In genomic region chrX:132730726-132731125, GRCh38 we compare ENCODE assay signal across 8 cellular contexts.
"Had no signal": no experiment of that assay in that cellular context is flagged by ENCODE, and none has a peak within 500 bp of the region (broad histone marks: within the 10 kb centered on the region; RNA-seq: fewer than 3 reads in every experiment).

No MANE protein-coding gene starts in this region.

- H3K9ac ChIP-seq: GM23248 had no signal

- H3K4me3 Mint-ChIP-seq: GM23338, H9, HFFc6 had no signal

- DNase-seq: GM23248, GOT3, H7, H9, HCEC 1CT, HFFc6 had no signal

- H3K4me3 ChIP-seq: GM23248, GM23338, HAP-1 had no signal

- H3K36me3 ChIP-seq: HAP-1 had no signal

- H3K9me3 Mint-ChIP-seq: GM23338, HFFc6 had no signal

- H3K4me2 ChIP-seq: GM23338 had no signal

- H3K27ac ChIP-seq: GM23248 had no signal

- H3K27ac Mint-ChIP-seq: GM23338, H9, HFFc6 had no signal

- H3K9me3 ChIP-seq: HAP-1 had no signal

- H2AFZ ChIP-seq: GM23248, GM23338 had no signal

- H3K4me1 ChIP-seq: HAP-1 had no signal
